Comparison of ENCODE assay signal across 8 cellular contexts in the genomic region with DNA sequence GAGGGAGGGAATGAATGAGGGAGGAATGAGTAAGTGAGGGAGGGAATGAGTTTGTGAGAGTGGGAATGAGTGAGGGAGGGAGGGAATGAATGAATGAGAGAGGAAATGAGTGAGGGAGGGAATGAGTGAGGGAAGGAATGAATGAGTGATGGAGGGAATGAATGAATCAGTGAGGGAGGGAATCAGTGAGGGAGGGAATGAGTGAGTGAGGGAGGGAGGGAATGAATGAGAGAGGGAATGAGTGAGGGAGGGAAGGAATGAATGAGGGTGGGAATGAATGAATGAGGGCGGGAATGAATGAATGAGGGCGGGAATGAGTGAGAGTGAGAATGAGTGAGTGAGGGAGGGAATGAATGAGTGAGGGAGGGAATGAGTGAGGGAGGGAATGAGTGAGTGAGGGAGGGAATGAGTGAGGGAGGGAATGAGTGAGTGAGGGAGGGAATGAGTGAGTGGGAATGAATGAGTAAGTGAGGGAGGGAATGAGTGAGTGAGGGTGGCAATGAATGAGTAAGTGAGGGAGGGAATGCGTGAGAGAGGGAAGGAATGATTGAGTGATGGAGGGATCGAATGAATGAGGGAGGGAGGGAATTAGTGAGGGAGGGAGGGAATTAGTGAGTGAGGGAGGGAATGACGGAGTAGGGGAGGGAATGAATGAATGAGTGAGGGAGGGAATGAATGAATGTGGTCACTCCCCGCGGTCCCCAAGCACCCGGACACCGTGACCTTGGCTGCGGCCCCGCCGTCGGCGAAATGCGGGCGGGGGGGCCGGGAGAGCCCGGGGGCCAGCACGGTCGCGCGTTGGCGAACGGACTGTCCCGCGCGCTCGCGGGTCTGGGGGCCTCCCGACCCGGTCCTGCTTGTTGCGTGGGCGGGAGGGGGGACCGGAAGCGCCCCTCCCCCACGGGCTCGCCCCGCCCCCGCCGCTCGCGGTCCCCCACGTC. TPM values are rescaled to one million over a fixed set of nuclear protein-coding genes. Genes with fewer than 3 reads are reported as not detected.
A peak's percentile ranks its signal among the peaks of the same experiment; 100 is the strongest.
DNase-seq lines count a peak whose midpoint lies in the region; ATAC-seq, FAIRE-seq and TF ChIP-seq lines count a peak whose summit lies in the region.

No MANE protein-coding gene starts in this region.

- H3K79me2 ChIP-seq in Karpas-422 (ENCODE audit: low read length) = peaks cover 34% of the 10 kb centered on the region

- peak; percentile 57 for FAIRE-seq in GM19239 (lab: Jason Lieb, UNC)

- peaks cover 3 to 11% of the 10 kb centered on the region in 2 donors for H3K36me3 Mint-ChIP-seq in CD14-positive monocyte

- in situ Hi-C loops in transverse colon (cut with MboI; ENCODE audit: low pct_ligation_motif_present in 1 of 4, low pct_unique_long_range_greater_than_20kb in 1 of 4, low sequenced_read_pairs in 3 of 4) = no loop called here

- H3K36me3 ChIP-seq in Karpas-422 (ENCODE audit: insufficient read depth, low read length) (peaks cover 9% of the 10 kb centered on the region; the same call in 1 of the 2 replicates), adrenal gland (replicated peaks in 1 of 2) (peaks cover 0 to 8% of the 10 kb centered on the region in 2 donors), left lung (peaks cover 0 to 14% of the 10 kb centered on the region in 2 donors), transverse colon (no peaks in the 10 kb centered on the region)

- H3K9ac ChIP-seq in Karpas-422 (ENCODE audit: low read length) = peak overlapping the region; percentile 99

- DNase-seq in CD14-positive monocyte (ENCODE audit: low spot score) (no peak), GM19239 (ENCODE audit: insufficient read length, low spot score) (no peak), Karpas-422 (no peak), adrenal gland (peak in 3 of 7 donors; percentile 52 to 69 (median 63)), left lung (no peak), transverse colon (peak; percentile 37), mesenteric fat pad (ENCODE audit: low spot score) (no peak), NCI-H146 (lab: John Stamatoyannopoulos, UW) (no peak)

- intact Hi-C loops in CD14-positive monocyte (cut with micrococcal nuclease) = loop anchor here in 1 of 2 donors (10.0 kb wide), 1 partner anchor 106 kb away; the partner anchor contains the start of gene UNKL
- intact Hi-C loops in adrenal gland (cut with DNase I) = no loop called here
- intact Hi-C loops in left lung (cut with DNase I) = no loop called here
- intact Hi-C loops in transverse colon (cut with DNase I; ENCODE audit: low total_unique reads) = no loop called here

- H3K4me1 ChIP-seq in Karpas-422 (ENCODE audit: low read length) = peaks cover 26% of the 10 kb centered on the region
- peaks cover 28 to 29% of the 10 kb centered on the region in 2 donors for H3K4me1 ChIP-seq in adrenal gland (replicated peaks in 1 of 2)
- peaks cover 24 to 36% of the 10 kb centered on the region in 2 donors for H3K4me1 ChIP-seq in left lung
- peaks cover 21 to 40% (median 35%) of the 10 kb centered on the region in 4 donors for H3K4me1 ChIP-seq in transverse colon

- H3K27me3 Mint-ChIP-seq in CD14-positive monocyte (ENCODE audit: low read depth in 3 of 3) = peaks cover 0 to 2% (median under 1%) of the 10 kb centered on the region in 3 donors

- peak overlapping the region; percentile 92 for H3K4me2 ChIP-seq in Karpas-422 (ENCODE audit: low read depth, low read length, poor library complexity, severe bottlenecking)

- no peak for TF ChIP-seq CTCF in CD14-positive monocyte (IDR thresholded peaks at IDR 0.05)
- no peak for TF ChIP-seq CTCF in adrenal gland (IDR thresholded peaks at IDR 0.05)
- no peak for TF ChIP-seq CTCF in left lung (IDR thresholded peaks at IDR 0.05)
- no peak for TF ChIP-seq CTCF in transverse colon (IDR thresholded peaks at IDR 0.05)

- TF ChIP-seq POLR2A in adrenal gland (IDR thresholded peaks at IDR 0.05) = no peak
- no peak for TF ChIP-seq POLR2A in transverse colon (IDR thresholded peaks at IDR 0.05)

- H3K4me3 ChIP-seq in Karpas-422 (ENCODE audit: low read length) (peak overlapping the region; percentile 84), adrenal gland (peak overlapping the region in 2 of 4 donors; percentile 54 to 92), left lung (peak overlapping the region; percentile 60 to 81), transverse colon (peak overlapping the region; percentile 77 to 93 (median 86))

- peaks cover 32% of the 10 kb centered on the region for H4K20me1 ChIP-seq in Karpas-422 (ENCODE audit: insufficient read depth, low read depth, low read length)

- H3K4me1 Mint-ChIP-seq in CD14-positive monocyte = peaks cover 45% of the 10 kb centered on the region

- H3K27me3 ChIP-seq in Karpas-422 (ENCODE audit: low read length) (no peaks in the 10 kb centered on the region), adrenal gland (no peaks in the 10 kb centered on the region), left lung (peaks cover 0 to 2% of the 10 kb centered on the region in 2 donors), transverse colon (no peaks in the 10 kb centered on the region)

- H2AFZ ChIP-seq in Karpas-422 (ENCODE audit: low read length) = peak overlapping the region; percentile 51; the same call in 1 of the 2 replicates

- no peaks in the 10 kb centered on the region for H3K9me3 ChIP-seq in Karpas-422 (ENCODE audit: low read length)
- H3K9me3 ChIP-seq in adrenal gland (replicated peaks in 1 of 3) = no peaks in the 10 kb centered on the region
- H3K9me3 ChIP-seq in left lung = no peaks in the 10 kb centered on the region
- no peaks in the 10 kb centered on the region for H3K9me3 ChIP-seq in transverse colon

- H3K27ac Mint-ChIP-seq in CD14-positive monocyte = peak overlapping the region; percentile 62 to 100 (median 99)

- 4 to 12% (median 9%) methylated on average over 13 to 42 of the region's 43 CpGs for WGBS in adrenal gland, 4 donors
- 7 to 24% methylated on average over 4 to 21 of the region's 43 CpGs for WGBS in transverse colon (ENCODE audit: low coverage in 1 of 2), 2 donors

- no peak overlapping the region for H3K27ac ChIP-seq in Karpas-422 (ENCODE audit: low read length)
- peak overlapping the region; percentile 93 to 100 (median 99) for H3K27ac ChIP-seq in adrenal gland
- H3K27ac ChIP-seq in left lung = peak overlapping the region; percentile 97 to 99
- peak overlapping the region; percentile 96 to 99 (median 98) for H3K27ac ChIP-seq in transverse colon

- H3K4me3 Mint-ChIP-seq in CD14-positive monocyte = peak overlapping the region; percentile 73 to 85

- ATAC-seq in left lung = peak; percentile 20

- H3K9me2 ChIP-seq in Karpas-422 (replicated peaks; ENCODE audit: insufficient read depth, low read length) = no peaks in the 10 kb centered on the region

- TF ChIP-seq EP300 in transverse colon (IDR thresholded peaks at IDR 0.05; ENCODE audit: low read depth) = no peak

- peaks cover 0 to 2% (median 0%) of the 10 kb centered on the region in 7 donors for H3K9me3 Mint-ChIP-seq in CD14-positive monocyte

RNA-seq across cellular contexts. Expression of gene UBE2I, which starts 1.1 kb away (rescaled TPM):
- polyA plus RNA-seq in CD14-positive monocyte (10 to 100 TPM; 76.8 to 88.8 TPM), adrenal gland (100 to 1,000 TPM in 1 of 3 donors, 10 to 100 TPM in 2; 61.9 to 203 (median 70.1) TPM)
- total RNA-seq in Karpas-422 (2014; rRNA removed; shearing (Covaris generic); ENCODE audit: low replicate concordance) = 53.7 and 78.1 TPM in 2 replicates
- total RNA-seq in adrenal gland (100 to 1,000 TPM in 4 of 8 donors, 10 to 100 TPM in 4; 54.6 to 142 (median 105) TPM), left lung (100 to 1,000 TPM in 1 of 2 donors, 10 to 100 TPM in 1; 89.0 to 111 TPM), transverse colon (100 to 1,000 TPM in 1 of 4 donors, 10 to 100 TPM in 3; 55.4 to 110 (median 58.5) TPM), mesenteric fat pad (91.9 TPM)

RNA-seq across cellular contexts. Expression of gene BAIAP3, which starts 25.1 kb away (rescaled TPM):
- polyA plus RNA-seq in CD14-positive monocyte (not detected), adrenal gland (100 to 1,000 TPM in 1 of 3 donors, 10 to 100 TPM in 2; 11.9 to 129 (median 20.7) TPM)
- total RNA-seq in Karpas-422 (2014; rRNA removed; shearing (Covaris generic); ENCODE audit: low replicate concordance) = 0.18 TPM in 1 of 2 replicates, not detected in the other
- total RNA-seq in adrenal gland (10 to 100 TPM in 4 of 8 donors, 1 to 10 TPM in 3, under 1 TPM in 1; 0.79 to 25.4 (median 14.9) TPM), left lung (1 to 10 TPM; 2.6 to 6.0 TPM), transverse colon (100 to 1,000 TPM in 1 of 4 donors, 10 to 100 TPM in 1, 1 to 10 TPM in 2; 7.3 to 190 (median 11.4) TPM), mesenteric fat pad (1.3 TPM)

RNA-seq across cellular contexts. Expression of gene TSR3, which starts 43.4 kb away (rescaled TPM):
- polyA plus RNA-seq in CD14-positive monocyte = 10 to 100 TPM; 48.2 to 73.1 TPM
- 20.1 and 70.0 TPM in 2 replicates for total RNA-seq in Karpas-422 (2014; rRNA removed; shearing (Covaris generic); ENCODE audit: low replicate concordance)
- total RNA-seq in adrenal gland = 100 to 1,000 TPM in 3 of 8 donors, 10 to 100 TPM in 5; 49.8 to 258 (median 76.1) TPM
- 10 to 100 TPM; 13.7 to 42.8 (median 39.2) TPM for polyA plus RNA-seq in adrenal gland
- 10 to 100 TPM; 46.3 to 57.0 TPM for total RNA-seq in left lung
- 100 to 1,000 TPM in 1 of 4 donors, 10 to 100 TPM in 3; 56.4 to 135 (median 75.3) TPM for total RNA-seq in transverse colon
- 58.2 TPM for total RNA-seq in mesenteric fat pad

RNA-seq across cellular contexts. Expression of gene GNPTG, which starts 43.4 kb away (rescaled TPM):
- polyA plus RNA-seq in CD14-positive monocyte (10 to 100 TPM; 74.7 to 82.5 TPM), adrenal gland (100 to 1,000 TPM in 2 of 3 donors, 10 to 100 TPM in 1; 95.9 to 659 (median 362) TPM)
- 19.6 and 39.1 TPM in 2 replicates for total RNA-seq in Karpas-422 (2014; rRNA removed; shearing (Covaris generic); ENCODE audit: low replicate concordance)
- total RNA-seq in adrenal gland (100 to 1,000 TPM; 213 to 332 (median 284) TPM), left lung (10 to 100 TPM; 74.2 to 97.4 TPM), transverse colon (100 to 1,000 TPM in 1 of 4 donors, 10 to 100 TPM in 3; 53.8 to 130 (median 79.1) TPM), mesenteric fat pad (72.1 TPM)

RNA-seq across cellular contexts. Expression of gene TPSD1, which starts 52.4 kb away (rescaled TPM):
- polyA plus RNA-seq in CD14-positive monocyte (not detected), adrenal gland (under 1 TPM in 1 of 3 donors, not detected in 2; 0.24 TPM)
- total RNA-seq in Karpas-422 (2014; rRNA removed; shearing (Covaris generic); ENCODE audit: low replicate concordance) = not detected in 2 replicates
- total RNA-seq in adrenal gland (not detected), left lung (under 1 TPM in 1 of 2 donors, not detected in 1; 0.37 TPM), transverse colon (10 to 100 TPM in 1 of 4 donors, 1 to 10 TPM in 2, not detected in 1; 4.6 to 12.0 (median 7.8) TPM), mesenteric fat pad (not detected)
